ENCODE assay signal across 18 cellular contexts in genomic region chr1:115429242-115429641, GRCh38.
DNase-seq lines count a peak whose midpoint lies in the region; ATAC-seq, FAIRE-seq and TF ChIP-seq lines count a peak whose summit lies in the region.
"Had no signal": no experiment of that assay in that cellular context is flagged by ENCODE, and none has a peak within 500 bp of the region (broad histone marks: within the 10 kb centered on the region; RNA-seq: fewer than 3 reads in every experiment).

No MANE protein-coding gene starts in this region.

- H3K4me3 ChIP-seq in astrocyte (ENCODE audit: insufficient read depth, low read depth, low read length) (no peak overlapping the region), foreskin fibroblast (ENCODE audit: low read depth in 1 of 2, low read length in 2 of 2) (no peak overlapping the region)
- H3K4me3 ChIP-seq: gastrocnemius medialis, lower lobe of right lung, ovary had no signal

- peaks cover 62% of the 10 kb centered on the region for H3K4me1 ChIP-seq in astrocyte (ENCODE audit: insufficient read depth, low read length)
- H3K4me1 ChIP-seq: gastrocnemius medialis, lower lobe of right lung had no signal

- H2AFZ ChIP-seq in astrocyte (ENCODE audit: low read depth, low read length): no peak overlapping the region

- H3K9me3 Mint-ChIP-seq in astrocyte (ENCODE audit: unreplicated experiment): no peaks in the 10 kb centered on the region

- peaks cover 50% of the 10 kb centered on the region for H3K4me1 Mint-ChIP-seq in astrocyte (ENCODE audit: low read depth, unreplicated experiment)
- H3K4me1 Mint-ChIP-seq: naive B cell had no signal

- no peaks in the 10 kb centered on the region for H3K79me2 ChIP-seq in astrocyte (ENCODE audit: insufficient read depth, low read length)

- peak overlapping the region; percentile 64 for H3K27ac ChIP-seq in astrocyte (ENCODE audit: low read depth, low read length)
- H3K27ac ChIP-seq: gastrocnemius medialis, lower lobe of right lung, ovary had no signal

- H3K36me3 Mint-ChIP-seq in astrocyte (ENCODE audit: low read depth, unreplicated experiment): no peaks in the 10 kb centered on the region
- H3K36me3 Mint-ChIP-seq: naive B cell had no signal

- H3K27me3 ChIP-seq in astrocyte (ENCODE audit: insufficient read depth, low read length): no peaks in the 10 kb centered on the region
- H3K27me3 ChIP-seq: gastrocnemius medialis, ovary had no signal

- H3K9me3 ChIP-seq in astrocyte (ENCODE audit: insufficient read depth, low read depth, low read length): no peaks in the 10 kb centered on the region
- H3K9me3 ChIP-seq: gastrocnemius medialis, lower lobe of right lung, ovary had no signal

- no peak for TF ChIP-seq CTCF in astrocyte (IDR thresholded peaks at IDR 0.05; ENCODE audit: insufficient read depth, low read depth, low read length)
- no peak for TF ChIP-seq CTCF in foreskin fibroblast (IDR thresholded peaks at IDR 0.05; ENCODE audit: low read depth, low read length)

- H3K27me3 Mint-ChIP-seq in astrocyte (ENCODE audit: low read depth, unreplicated experiment): peaks cover 2% of the 10 kb centered on the region
- H3K27me3 Mint-ChIP-seq: naive B cell had no signal

- DNase-seq in AG08395 (ENCODE audit: low spot score) (peak; percentile 63), HCEC 1CT (peak; percentile 41), astrocyte (ENCODE audit: low read depth) (peak; percentile 75), foreskin fibroblast (peak; percentile 59 to 85), NCI-H1417 (lab: John Stamatoyannopoulos, UW) (no peak), putamen (ENCODE audit: low spot score) (no peak), iPS-NIHi7 (ENCODE audit: extremely low spot score) (no peak)
- DNase-seq: effector CD8-positive, alpha-beta T cell; gastrocnemius medialis; H7; lower lobe of right lung; naive B cell; NCI-H1694; NCI-H510A; ovary; stimulated activated CD4-positive, alpha-beta T cell treated with anti-CD3 and anti-CD28 coated beads, Interleukin-2, amount 100 ng/mL, for 48 hours had no signal

- H4K20me1 ChIP-seq in astrocyte (ENCODE audit: insufficient read depth, low read length): no peaks in the 10 kb centered on the region

- ATAC-seq in HG02798 (IDR thresholded peaks at IDR 0.05; ENCODE audit: poor library complexity, unreplicated experiment): no peak
- ATAC-seq: gastrocnemius medialis, lower lobe of right lung had no signal

- H3K27ac Mint-ChIP-seq in astrocyte (ENCODE audit: unreplicated experiment): peak overlapping the region; percentile 3
- H3K27ac Mint-ChIP-seq: naive B cell had no signal

- FAIRE-seq in astrocyte (lab: Jason Lieb, UNC): no peak
- FAIRE-seq: urothelium cell line had no signal

- H3K36me3 ChIP-seq in astrocyte (ENCODE audit: insufficient read depth, low read length): no peaks in the 10 kb centered on the region
- H3K36me3 ChIP-seq: gastrocnemius medialis, lower lobe of right lung, ovary had no signal

- H3K9ac ChIP-seq in astrocyte (ENCODE audit: low read length): peak overlapping the region; percentile 47

- peak overlapping the region; percentile 6 for H3K4me2 ChIP-seq in astrocyte (ENCODE audit: low read length)

- H3K4me3 Mint-ChIP-seq in astrocyte (ENCODE audit: unreplicated experiment): no peak overlapping the region
- H3K4me3 Mint-ChIP-seq: naive B cell had no signal

Comparison
In these comparisons a context has a peak if more than half of its experiments do, and no peak if none do; other contexts are left out.
1. DNase-seq: peak in AG08395 (single experiment), HCEC 1CT (single experiment), astrocyte (single experiment) and foreskin fibroblast (2 of 2); none in NCI-H1417 (0 of 3), putamen (single experiment) and iPS-NIHi7 (single experiment).